In genomic region chr4:102469806-102470205, GRCh38 we compare ENCODE assay signal across 16 cellular contexts.
"Had no signal": no experiment of that assay in that cellular context is flagged by ENCODE, and none has a peak within 500 bp of the region (broad histone marks: within the 10 kb centered on the region; RNA-seq: fewer than 3 reads in every experiment).

No MANE protein-coding gene starts in this region.

- H3K9me3 Mint-ChIP-seq: activated CD4-positive, alpha-beta T cell treated with anti-CD3 and anti-CD28 coated beads, Interleukin-2, amount 10 ng/mL, durations not matched to agents 7 days and 5 days; activated naive CD8-positive, alpha-beta T cell treated with anti-CD3 and anti-CD28 coated beads, Interleukin-2, amount 50 U/mL, for 24 hours had no signal

- H3K27me3 ChIP-seq: colonic mucosa, thyroid gland had no signal

- H3K4me1 Mint-ChIP-seq: brain had no signal

- H3K9me3 ChIP-seq: colonic mucosa, thyroid gland had no signal

- H3K27ac ChIP-seq: colonic mucosa, thyroid gland had no signal

- ATAC-seq: activated CD4-positive, CD25-positive, alpha-beta regulatory T cell treated with anti-CD3 and anti-CD28 coated beads, Interleukin-2, amount 50 U/mL, for 24 hours; activated naive CD8-positive, alpha-beta T cell treated with anti-CD3 and anti-CD28 coated beads, Interleukin-2, amount 50 U/mL, for 24 hours had no signal

- DNase-seq: activated CD4-positive, alpha-beta T cell treated with anti-CD3 and anti-CD28 coated beads, Interleukin-2, amount 10 ng/mL, durations not matched to agents 7 days and 5 days; activated CD8-positive, alpha-beta memory T cell treated with anti-CD3 and anti-CD28 coated beads for 24 hours; activated CD8-positive, alpha-beta memory T cell treated with anti-CD3 and anti-CD28 coated beads, Interleukin-2, amount 50 U/mL, for 48 hours; activated gamma-delta T cell; activated naive CD8-positive, alpha-beta T cell treated with anti-CD3 and anti-CD28 coated beads, Interleukin-2, amount 50 U/mL, for 24 hours; anterior cingulate cortex; caudate nucleus; colonic mucosa; midbrain; stimulated activated CD8-positive, alpha-beta memory T cell treated with anti-CD3 and anti-CD28 coated beads, Interleukin-4, amount 100 ng/mL, for 48 hours; T1000; thyroid gland had no signal

- H3K4me3 Mint-ChIP-seq: activated CD4-positive, alpha-beta T cell treated with anti-CD3 and anti-CD28 coated beads, Interleukin-2, amount 10 ng/mL, durations not matched to agents 7 days and 5 days; activated naive CD8-positive, alpha-beta T cell treated with anti-CD3 and anti-CD28 coated beads, Interleukin-2, amount 50 U/mL, for 24 hours; brain had no signal

- H3K36me3 Mint-ChIP-seq: brain had no signal

- H3K27me3 Mint-ChIP-seq: activated CD4-positive, alpha-beta T cell treated with anti-CD3 and anti-CD28 coated beads, Interleukin-2, amount 10 ng/mL, durations not matched to agents 7 days and 5 days; activated naive CD8-positive, alpha-beta T cell treated with anti-CD3 and anti-CD28 coated beads, Interleukin-2, amount 50 U/mL, for 24 hours; progenitor cell of endocrine pancreas had no signal

- H3K27ac Mint-ChIP-seq: activated CD4-positive, alpha-beta T cell treated with anti-CD3 and anti-CD28 coated beads, Interleukin-2, amount 10 ng/mL, durations not matched to agents 7 days and 5 days; activated naive CD8-positive, alpha-beta T cell treated with anti-CD3 and anti-CD28 coated beads, Interleukin-2, amount 50 U/mL, for 24 hours; brain; progenitor cell of endocrine pancreas had no signal

- H3K4me3 ChIP-seq: colonic mucosa, lung, thyroid gland had no signal

- H3K36me3 ChIP-seq: colonic mucosa, thyroid gland had no signal
